Comparison of ENCODE assay signal across 8 cellular contexts in the genomic region with DNA sequence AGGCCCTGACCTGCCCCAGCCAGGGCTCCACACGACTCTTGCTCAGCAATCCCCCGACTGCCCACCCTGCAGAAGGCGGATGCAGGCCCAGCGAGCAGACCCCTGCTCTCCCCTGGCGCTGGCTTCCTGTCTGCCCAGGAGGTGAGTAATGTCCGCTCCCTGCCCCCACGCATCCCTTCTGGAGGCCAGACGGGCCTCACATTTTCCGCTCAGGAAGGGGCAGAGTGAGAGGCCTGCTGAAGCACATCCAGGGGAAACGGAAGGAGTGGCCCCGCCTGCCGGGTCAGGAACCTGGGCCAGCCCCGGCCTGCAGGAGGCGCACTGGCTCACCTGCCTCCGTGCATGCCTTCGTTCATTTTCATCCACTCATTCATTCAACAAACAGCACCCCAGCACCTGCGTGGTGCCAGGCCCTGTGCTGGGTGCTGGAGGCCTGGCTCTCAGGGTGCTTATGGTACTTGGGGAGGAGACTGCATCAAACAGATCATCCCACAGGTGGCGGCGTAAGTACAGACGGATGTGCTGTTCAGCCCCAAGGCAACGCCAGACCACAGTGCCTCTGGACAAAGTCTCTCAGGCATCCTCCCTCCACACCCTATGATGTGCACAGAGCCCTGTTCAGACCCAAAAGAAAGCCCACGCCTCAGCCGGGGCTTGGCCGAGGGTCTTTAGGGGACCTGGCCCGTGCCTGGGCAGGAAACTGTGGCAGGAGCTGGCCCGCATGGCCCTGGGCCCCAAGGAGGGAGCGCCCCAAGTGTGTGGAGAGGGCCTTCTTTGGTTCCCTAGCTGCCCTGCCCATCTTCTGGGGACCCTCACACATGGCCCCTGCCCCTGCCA.
A peak's percentile ranks its signal among the peaks of the same experiment; 100 is the strongest.
DNase-seq lines count a peak whose midpoint lies in the region; ATAC-seq and TF ChIP-seq lines count a peak whose summit lies in the region.

No MANE protein-coding gene starts in this region.

- no peaks in the 10 kb centered on the region for H3K4me1 Mint-ChIP-seq in T-helper 2 cell treated with Interferon-gamma antibody and Interleukin-4, amounts not matched to agents 5 μg/mL and 100 μg/mL, for 36 hours (ENCODE audit: low read depth)

- H3K4me3 Mint-ChIP-seq in T-helper 2 cell treated with Interferon-gamma antibody and Interleukin-4, amounts not matched to agents 5 μg/mL and 100 μg/mL, for 36 hours = no peak overlapping the region

- H3K36me3 Mint-ChIP-seq in T-helper 2 cell treated with Interferon-gamma antibody and Interleukin-4, amounts not matched to agents 5 μg/mL and 100 μg/mL, for 36 hours (ENCODE audit: low read depth) = peaks cover 9% of the 10 kb centered on the region

- no peak overlapping the region for H3K18ac ChIP-seq in mesendoderm (ENCODE audit: low read length)

- no peak for TF ChIP-seq POLR2A in Peyer's patch (IDR thresholded peaks at IDR 0.05)

- no peak overlapping the region for H2BK5ac ChIP-seq in mesendoderm (ENCODE audit: low read length)

- no peaks in the 10 kb centered on the region for H3K27me3 ChIP-seq in Peyer's patch
- no peaks in the 10 kb centered on the region for H3K27me3 ChIP-seq in mesendoderm (ENCODE audit: insufficient read depth, low read length, poor library complexity)

- no peak overlapping the region for H2AK5ac ChIP-seq in mesendoderm (ENCODE audit: low read length)

- H3K79me1 ChIP-seq in mesendoderm (ENCODE audit: low read length) = peaks cover 2% of the 10 kb centered on the region

- H3K36me3 ChIP-seq in Peyer's patch (peaks cover 0 to 7% (median 0%) of the 10 kb centered on the region in 3 donors), mesendoderm (ENCODE audit: control insufficient read depth, insufficient read depth, low read length) (no peaks in the 10 kb centered on the region)

- no peak overlapping the region for H2BK15ac ChIP-seq in mesendoderm (replicated peaks; ENCODE audit: low read depth)

- no peaks in the 10 kb centered on the region for H3K79me2 ChIP-seq in mesendoderm (ENCODE audit: control insufficient read depth, insufficient read depth, low read length)

- DNase-seq in GM12864 (ENCODE audit: low read depth) (no peak), Peyer's patch (peak in 1 of 3 donors; percentile 61), dermis blood vessel endothelial cell (peak; percentile 99), mesendoderm (peak; percentile 93), NCI-H510A treated with DMSO at 0.1 percent for 48 hours (lab: John Stamatoyannopoulos, UW) (no peak)
- no peak for DNase-seq in T-helper 2 cell treated with Interferon-gamma antibody and Interleukin-4, amounts not matched to agents 5 μg/mL and 100 μg/mL, for 36 hours (ENCODE audit: low spot score)

- H3K4me1 ChIP-seq in Peyer's patch = peaks cover 1 to 94% (median 19%) of the 10 kb centered on the region in 4 donors
- H3K4me1 ChIP-seq in mesendoderm (ENCODE audit: control insufficient read depth, low read depth, low read length) = peaks cover 3% of the 10 kb centered on the region

- H3K9me3 Mint-ChIP-seq in T-helper 2 cell treated with Interferon-gamma antibody and Interleukin-4, amounts not matched to agents 5 μg/mL and 100 μg/mL, for 36 hours = no peaks in the 10 kb centered on the region

- no peaks in the 10 kb centered on the region for H3K9me3 ChIP-seq in Peyer's patch

- H3K4me2 ChIP-seq in mesendoderm (ENCODE audit: low read length) = no peak overlapping the region

- no peak overlapping the region for H2BK120ac ChIP-seq in mesendoderm (ENCODE audit: low read depth, low read length)

- peak; percentile 47; the same call in 1 of the 2 replicates for TF ChIP-seq CTCF in 22Rv1 (IDR thresholded peaks at IDR 0.05)
- peak; percentile 57 for TF ChIP-seq CTCF in GM12864 (IDR thresholded peaks at IDR 0.05; ENCODE audit: low read depth, low read length, missing control alignments)
- peak in 5 of 6 experiments; percentile 17 to 56 (median 46) for TF ChIP-seq CTCF in Peyer's patch (IDR thresholded peaks at IDR 0.05)

- H3K4ac ChIP-seq in mesendoderm (ENCODE audit: low read depth, low read length) = no peak overlapping the region

- H3K27me3 Mint-ChIP-seq in T-helper 2 cell treated with Interferon-gamma antibody and Interleukin-4, amounts not matched to agents 5 μg/mL and 100 μg/mL, for 36 hours (ENCODE audit: low read depth) = no peaks in the 10 kb centered on the region

- H4K8ac ChIP-seq in mesendoderm (ENCODE audit: low read depth, low read length) = no peak overlapping the region

- H3K23ac ChIP-seq in mesendoderm (ENCODE audit: low read length) = no peak overlapping the region

- H3K56ac ChIP-seq in mesendoderm (ENCODE audit: low read length) = peak overlapping the region; percentile 42

- H3K27ac Mint-ChIP-seq in T-helper 2 cell treated with Interferon-gamma antibody and Interleukin-4, amounts not matched to agents 5 μg/mL and 100 μg/mL, for 36 hours = no peak overlapping the region

- H3K4me3 ChIP-seq in GM12864 (ENCODE audit: low read depth, low read length) (no peak overlapping the region), Peyer's patch (no peak overlapping the region), mesendoderm (ENCODE audit: low read length) (no peak overlapping the region)

- no CpG with 5 or more reads among the region's 27 CpGs for WGBS in mesendoderm (ENCODE audit: extremely low coverage, insufficient coverage, low lambda C conversion rate)

- H3K27ac ChIP-seq in 22Rv1 (no peak overlapping the region), Peyer's patch (peak overlapping the region; percentile 5 to 58 (median 30)), mesendoderm (ENCODE audit: low read depth, low read length) (peak overlapping the region; percentile 53)

- ATAC-seq in HG03460 (IDR thresholded peaks at IDR 0.05; ENCODE audit: unreplicated experiment) = no peak

- peak overlapping the region; percentile 32 for H3K9ac ChIP-seq in mesendoderm (ENCODE audit: low read length)

- H4K5ac ChIP-seq in mesendoderm (ENCODE audit: low read length) = no peak overlapping the region

Comparison
In these comparisons a context has a peak if more than half of its experiments do, and no peak if none do; other contexts are left out.
1. DNase-seq: peak in dermis blood vessel endothelial cell (single experiment) and mesendoderm (single experiment); none in GM12864 (single experiment), NCI-H510A treated with DMSO at 0.1 percent for 48 hours (single experiment) and T-helper 2 cell treated with Interferon-gamma antibody and Interleukin-4, amounts not matched to agents 5 μg/mL and 100 μg/mL, for 36 hours (single experiment).
2. Peak in every context shown above with its lines, with median percentiles within 50 percentile points of each other: CTCF ChIP-seq.